8 cellular contexts compared by ENCODE assay signal in genomic region chr19:2328401-2329161, GRCh38. TPM values are rescaled to one million over a fixed set of nuclear protein-coding genes. Genes with fewer than 3 reads are reported as not detected.
DNase-seq lines count a peak whose midpoint lies in the region; ATAC-seq and TF ChIP-seq lines count a peak whose summit lies in the region.

Gene LSM7 (minus strand): TSS chr19:2328586. CDS start chr19:2328566, 20 bp downstream.
Gene SPPL2B (plus strand): TSS chr19:2328684. CDS start chr19:2328710, 26 bp downstream.

- TF ChIP-seq CTCF in C4-2B (conservative IDR thresholded peaks at IDR 0.05) (no peak), epithelial cell of esophagus (IDR thresholded peaks at IDR 0.05; ENCODE audit: insufficient read depth, low read depth, low read length, missing control alignments) (no peak), mucosa of descending colon (IDR thresholded peaks at IDR 0.05) (no peak)

- peak within 1 kb of the TSS; percentile 84 for H3K9ac ChIP-seq in HUES6 (ENCODE audit: low read length)

- ATAC-seq in GM19438 (IDR thresholded peaks at IDR 0.05; ENCODE audit: low read depth, unreplicated experiment), result peak; percentile 37
- ATAC-seq in mucosa of descending colon, result peak; percentile 68

- DNase-seq in OCI-M1 (lab: John Stamatoyannopoulos, UW) (peak; percentile 90), activated T-cell treated with anti-CD3 and anti-CD28 coated beads for 24 hours (ENCODE audit: low read depth) (peak; percentile 90), epithelial cell of esophagus (ENCODE audit: low read depth) (peak; percentile 89), mucosa of descending colon (peak; percentile 91 to 96 (median 94))
- peak; percentile 88 to 91 for DNase-seq in stimulated activated CD8-positive, alpha-beta memory T cell treated with anti-CD3 and anti-CD28 coated beads, Interleukin-2, amount 100 ng/mL, for 48 hours (ENCODE audit: low read depth in 2 of 2)

- H3K4me1 ChIP-seq in HUES6 (ENCODE audit: control insufficient read depth, insufficient read depth, low read length) (peaks cover 25% of the 10 kb centered on the region), mucosa of descending colon (ENCODE audit: low read depth) (peaks cover 51% of the 10 kb centered on the region)

- H3K9me3 ChIP-seq in HUES6 (ENCODE audit: control insufficient read depth, insufficient read depth, low read depth, low read length) (no peaks in the 10 kb centered on the region), mucosa of descending colon (no peaks in the 10 kb centered on the region)

- intact Hi-C loops in mucosa of descending colon (cut with DNase I, micrococcal nuclease), result loop anchor here in 1 of 2 donors (10.0 kb wide), 1 partner anchor 94 kb away; the partner anchor contains the start of genes PLEKHJ1 and SF3A2

- H3K4me3 ChIP-seq in HUES6 (ENCODE audit: low read depth, low read length) (peak within 1 kb of the TSS; percentile 87), epithelial cell of esophagus (ENCODE audit: low read length) (peak within 1 kb of the TSS; percentile 95), mucosa of descending colon (peak within 1 kb of the TSS; percentile 98)

- no peaks in the 10 kb centered on the region for H3K27me3 ChIP-seq in HUES6 (ENCODE audit: control insufficient read depth, insufficient read depth, low read length)

- peak within 1 kb of the TSS; percentile 91 for H3K27ac ChIP-seq in C4-2B
- H3K27ac ChIP-seq in HUES6 (ENCODE audit: low read depth, low read length), result peak within 1 kb of the TSS; percentile 76; the same call in 1 of the 2 replicates

- H3K36me3 ChIP-seq in HUES6 (ENCODE audit: control insufficient read depth, insufficient read depth, low read length), result peaks cover 31% of the 10 kb centered on the region
- no peaks in the 10 kb centered on the region for H3K36me3 ChIP-seq in mucosa of descending colon (ENCODE audit: low read depth)

RNA-seq across cellular contexts. Expression of gene LSM7, which starts in this region (rescaled TPM):
- total RNA-seq in mucosa of descending colon, result 100 to 1,000 TPM in 1 of 3 donors, 10 to 100 TPM in 2; 60.3 to 111 (median 93.1) TPM

RNA-seq across cellular contexts. Expression of gene SPPL2B, which starts in this region (rescaled TPM):
- 100 to 1,000 TPM; 119 to 177 (median 153) TPM for total RNA-seq in mucosa of descending colon

Comparison
In these comparisons a context has a peak if more than half of its experiments do, and no peak if none do; other contexts are left out.
1. Peak in every context shown above with its lines: DNase-seq, ATAC-seq, H3K4me3 ChIP-seq and H3K27ac ChIP-seq.